Comparison of ENCODE assay signal across 13 cellular contexts in the genomic region with DNA sequence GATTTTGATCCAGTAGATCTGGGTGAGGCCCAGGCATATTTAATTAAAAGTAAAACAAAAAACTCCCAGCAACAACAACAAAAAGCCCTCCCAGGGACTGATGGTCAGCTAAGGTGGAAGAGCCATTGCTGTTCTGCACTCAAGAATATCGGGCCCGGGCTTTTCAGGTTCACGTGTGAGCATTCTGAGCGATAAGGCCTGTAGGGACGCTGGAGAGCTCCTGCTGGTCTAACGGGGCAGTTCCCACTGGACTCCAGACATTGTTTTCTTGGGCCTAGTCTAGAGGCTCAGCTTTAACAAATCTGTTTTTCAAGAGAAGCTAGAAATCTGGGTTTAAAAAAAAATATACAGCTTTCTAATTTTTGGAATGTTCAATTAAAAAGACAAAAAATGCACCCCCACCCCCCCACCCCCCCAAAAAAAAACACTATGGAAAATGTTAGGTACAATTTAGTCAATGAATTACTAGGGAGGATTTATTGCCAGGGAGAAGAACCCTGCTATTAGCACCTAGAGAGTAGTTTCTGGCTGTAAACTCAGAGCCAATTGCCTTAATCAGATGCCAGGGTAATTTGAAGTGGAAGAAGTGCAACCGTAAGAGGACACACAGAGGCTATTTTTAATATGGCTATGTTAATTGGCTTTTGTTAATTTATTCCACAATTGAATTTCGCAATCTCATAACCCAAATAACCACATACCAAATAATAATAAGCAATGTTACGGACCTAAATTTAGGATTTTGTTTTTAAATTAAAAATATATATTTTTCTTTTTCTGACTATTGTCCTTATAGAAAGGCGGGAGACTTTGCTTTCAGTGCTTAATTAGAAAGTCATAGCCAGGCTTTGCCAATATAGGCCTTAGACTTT.
DNase-seq lines count a peak whose midpoint lies in the region; ATAC-seq lines count a peak whose summit lies in the region.
"Had no signal": no experiment of that assay in that cellular context is flagged by ENCODE, and none has a peak within 500 bp of the region (broad histone marks: within the 10 kb centered on the region; RNA-seq: fewer than 3 reads in every experiment).

No MANE protein-coding gene starts in this region.

- ATAC-seq in Right ventricle myocardium inferior: peak; percentile 47
- no peak for ATAC-seq in HG02884 (IDR thresholded peaks at IDR 0.05; ENCODE audit: unreplicated experiment)
- no peak for ATAC-seq in GM21528 (IDR thresholded peaks at IDR 0.05; ENCODE audit: low FRiP score, unreplicated experiment)

- DNase-seq in Right ventricle myocardium inferior (ENCODE audit: missing footprints) (no peak), cardiac septum (ENCODE audit: low spot score) (no peak), dermis blood vessel endothelial cell (peak; percentile 57), kidney tubule cell (ENCODE audit: low spot score) (peak; percentile 41)
- no peak for DNase-seq in activated CD8-positive, alpha-beta memory T cell treated with anti-CD3 and anti-CD28 coated beads, Interleukin-2, amount 50 U/mL, for 4 hours
- DNase-seq in effector CD4-positive, alpha-beta T cell: no peak
- DNase-seq: activated CD4-positive, alpha-beta T cell treated with anti-CD3 and anti-CD28 coated beads, Interleukin-2, amount 50 U/mL, for 48 hours; activated naive CD4-positive, alpha-beta T cell treated with anti-CD3 and anti-CD28 coated beads for 36 hours; midbrain; T-helper 1 cell; transverse colon had no signal

- intact Hi-C loops in Right ventricle myocardium inferior (cut with DNase I) (no loop called here), cardiac septum (cut with DNase I) (no loop called here)

Comparison
In these comparisons a context has a peak if more than half of its experiments do, and no peak if none do; other contexts are left out.
1. DNase-seq: peak in dermis blood vessel endothelial cell (single experiment) and kidney tubule cell (single experiment); none in Right ventricle myocardium inferior (single experiment), cardiac septum (single experiment), activated CD8-positive, alpha-beta memory T cell treated with anti-CD3 and anti-CD28 coated beads, Interleukin-2, amount 50 U/mL, for 4 hours (single experiment) and effector CD4-positive, alpha-beta T cell (single experiment).